ENCODE assay signal across 9 cellular contexts in genomic region chr17:17724991-17725852, GRCh38. TPM values are rescaled to one million over a fixed set of nuclear protein-coding genes. Genes with fewer than 3 reads are reported as not detected.
DNase-seq lines count a peak whose midpoint lies in the region; ATAC-seq and TF ChIP-seq lines count a peak whose summit lies in the region.
"Had no signal": no experiment of that assay in that cellular context is flagged by ENCODE, and none has a peak within 500 bp of the region (broad histone marks: within the 10 kb centered on the region; RNA-seq: fewer than 3 reads in every experiment).

No MANE protein-coding gene starts in this region.

- no peaks in the 10 kb centered on the region; the same call in 1 of the 2 replicates for H3K36me3 ChIP-seq in Caco-2 (ENCODE audit: control insufficient read depth, insufficient read depth, low read length)
- H3K36me3 ChIP-seq in ovary: no peaks in the 10 kb centered on the region

- DNase-seq in Caco-2 (no peak), NCI-H69 (lab: John Stamatoyannopoulos, UW) (peak; percentile 48), endothelial cell (ENCODE audit: low spot score) (peak; percentile 33), ovary (peak in 1 of 5 donors; percentile 50), OCI-M1 (lab: John Stamatoyannopoulos, UW) (no peak), DMS114 treated with DMSO at 0.1 percent for 48 hours (lab: John Stamatoyannopoulos, UW; ENCODE audit: unreplicated experiment) (no peak)
- DNase-seq in effector CD4-positive, alpha-beta T cell: no peak

- H3K4me3 ChIP-seq in Caco-2 (ENCODE audit: low read depth, low read length) (no peak overlapping the region), ovary (peak overlapping the region; percentile 41)

- no peak for TF ChIP-seq CTCF in Caco-2 (IDR thresholded peaks at IDR 0.05; ENCODE audit: insufficient read depth in 1 of 2, low read depth in 1 of 2, low read length in 1 of 2, severe bottlenecking in 1 of 2, unreplicated experiment in 1 of 2)
- TF ChIP-seq CTCF in endothelial cell (IDR thresholded peaks at IDR 0.05; ENCODE audit: unreplicated experiment): no peak
- TF ChIP-seq CTCF in ovary (IDR thresholded peaks at IDR 0.05): no peak

- H3K4me1 ChIP-seq in Caco-2 (no peaks in the 10 kb centered on the region), ovary (ENCODE audit: insufficient read depth) (peaks cover 11% of the 10 kb centered on the region)

- H3K27me3 Mint-ChIP-seq in Caco-2 (ENCODE audit: insufficient read depth, unreplicated experiment): no peaks in the 10 kb centered on the region
- peaks cover 27% of the 10 kb centered on the region for H3K27me3 Mint-ChIP-seq in endothelial cell (ENCODE audit: unreplicated experiment)

- ATAC-seq in HG03135 (IDR thresholded peaks at IDR 0.05; ENCODE audit: unreplicated experiment): no peak

- peak overlapping the region in 1 of 2 donors; percentile 29 for H3K27ac ChIP-seq in ovary
- H3K27ac ChIP-seq: KMS-11 had no signal

- no peak for TF ChIP-seq POLR2A in ovary (IDR thresholded peaks at IDR 0.05)

- H3K9me3 Mint-ChIP-seq in Caco-2 (ENCODE audit: unreplicated experiment) (no peaks in the 10 kb centered on the region), endothelial cell (ENCODE audit: unreplicated experiment) (no peaks in the 10 kb centered on the region)

- 33 to 57% (median 39%) methylated on average over 31 to 37 of the region's 37 CpGs for WGBS in ovary, 3 donors

- POLR2A ChIA-PET in Caco-2 (lab: Charles Lee): interaction anchor here (0.6 kb wide), 1 partner anchor 362 kb away, joined by 10 read pairs; the partner anchor contains the start of gene DRG2

- BruUV-seq in Caco-2 (replicated peaks; lab: Mats Ljungman, UMichigan): no TSS peak

- H3K4me1 Mint-ChIP-seq in Caco-2 (ENCODE audit: low read depth, unreplicated experiment): peaks cover 13% of the 10 kb centered on the region
- H3K4me1 Mint-ChIP-seq in endothelial cell (ENCODE audit: unreplicated experiment): peaks cover 54% of the 10 kb centered on the region

- CTCF ChIA-PET in Caco-2 (lab: Charles Lee): no interaction called here

- TF ChIP-seq EP300 in ovary (IDR thresholded peaks at IDR 0.05): no peak

- peak overlapping the region; percentile 74 for H3K27ac Mint-ChIP-seq in Caco-2 (ENCODE audit: unreplicated experiment)
- peak overlapping the region; percentile 88 for H3K27ac Mint-ChIP-seq in endothelial cell (ENCODE audit: unreplicated experiment)

- intact Hi-C loops in Caco-2 (cut with micrococcal nuclease; ENCODE audit: unreplicated experiment) (loop anchor here (10.0 kb wide), 1 partner anchor 130 kb away; no protein-coding TSS in a partner anchor), ovary (cut with DNase I) (no loop called here)

- H3K27me3 ChIP-seq in Caco-2 (replicated peaks; ENCODE audit: control insufficient read depth, insufficient read depth, low read length) (no peaks in the 10 kb centered on the region), ovary (no peaks in the 10 kb centered on the region)

- H3K4me3 Mint-ChIP-seq in Caco-2 (ENCODE audit: unreplicated experiment) (no peak overlapping the region), endothelial cell (ENCODE audit: unreplicated experiment) (peak overlapping the region; percentile 89)

- H3K9me3 ChIP-seq in Caco-2: no peaks in the 10 kb centered on the region
- no peaks in the 10 kb centered on the region for H3K9me3 ChIP-seq in ovary

- H3K36me3 Mint-ChIP-seq in Caco-2 (ENCODE audit: insufficient read depth, unreplicated experiment) (peaks cover 29% of the 10 kb centered on the region), endothelial cell (ENCODE audit: low read depth, unreplicated experiment) (peaks cover 21% of the 10 kb centered on the region)

RNA-seq across cellular contexts. Expression of gene RAI1, which starts 44.0 kb away (rescaled TPM):
- 44.3 and 46.7 TPM in 2 replicates for total RNA-seq in Caco-2 (2022)
- total RNA-seq in endothelial cell (ENCODE audit: unreplicated experiment): 46.2 TPM
- 10 to 100 TPM; 16.3 to 57.7 (median 37.5) TPM for total RNA-seq in ovary
- 10 to 100 TPM in 1 of 2 donors, 1 to 10 TPM in 1; 1.5 to 14.5 TPM for polyA plus RNA-seq in ovary

Comparison
In these comparisons a context has a peak if more than half of its experiments do, and no peak if none do; other contexts are left out.
1. DNase-seq: peak in NCI-H69 (single experiment) and endothelial cell (single experiment); none in Caco-2 (0 of 2), OCI-M1 (single experiment), DMS114 treated with DMSO at 0.1 percent for 48 hours (single experiment) and effector CD4-positive, alpha-beta T cell (single experiment).